1 cellular context compared by ENCODE assay signal in the genomic region with DNA sequence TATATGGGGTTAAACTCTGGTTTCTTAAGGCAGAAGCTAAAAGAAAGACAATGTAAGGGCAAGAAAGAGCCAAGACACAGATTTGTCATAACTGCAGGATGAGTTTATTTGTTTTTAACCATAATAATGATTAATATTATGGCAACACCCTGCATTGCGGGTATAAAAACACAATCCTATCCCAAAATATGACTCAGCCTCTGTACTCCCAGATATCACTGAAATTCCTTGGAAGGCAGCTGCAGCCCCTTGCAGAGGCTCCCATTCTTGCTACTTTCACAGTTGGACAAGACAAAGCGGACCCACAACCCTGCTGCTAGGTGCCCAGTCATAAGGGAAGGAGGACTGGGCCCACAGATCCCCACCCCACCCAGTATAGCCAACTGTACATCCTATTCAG.
TF ChIP-seq lines count a peak whose summit lies in the region.

No MANE protein-coding gene starts in this region.

TF ChIP-seq in WTC11, 78 proteins besides CTCF, POLR2A, EP300 and RAD21 (continued from another document):
- no peak for TF ChIP-seq ATF2 (CRISPR knock-in tag; IDR thresholded peaks at IDR 0.05; ENCODE audit: borderline replicate concordance, low read depth)
- no peak for TF ChIP-seq ZNF423 (CRISPR knock-in tag; IDR thresholded peaks at IDR 0.05)
- no peak for TF ChIP-seq ZNF219 (CRISPR knock-in tag; IDR thresholded peaks at IDR 0.05; ENCODE audit: borderline replicate concordance)
- no peak for TF ChIP-seq NR3C1 (CRISPR knock-in tag; conservative IDR thresholded peaks at IDR 0.05; ENCODE audit: low read depth)
- no peak for TF ChIP-seq CREM (CRISPR knock-in tag; IDR thresholded peaks at IDR 0.05)
- TF ChIP-seq, protein P1, sequence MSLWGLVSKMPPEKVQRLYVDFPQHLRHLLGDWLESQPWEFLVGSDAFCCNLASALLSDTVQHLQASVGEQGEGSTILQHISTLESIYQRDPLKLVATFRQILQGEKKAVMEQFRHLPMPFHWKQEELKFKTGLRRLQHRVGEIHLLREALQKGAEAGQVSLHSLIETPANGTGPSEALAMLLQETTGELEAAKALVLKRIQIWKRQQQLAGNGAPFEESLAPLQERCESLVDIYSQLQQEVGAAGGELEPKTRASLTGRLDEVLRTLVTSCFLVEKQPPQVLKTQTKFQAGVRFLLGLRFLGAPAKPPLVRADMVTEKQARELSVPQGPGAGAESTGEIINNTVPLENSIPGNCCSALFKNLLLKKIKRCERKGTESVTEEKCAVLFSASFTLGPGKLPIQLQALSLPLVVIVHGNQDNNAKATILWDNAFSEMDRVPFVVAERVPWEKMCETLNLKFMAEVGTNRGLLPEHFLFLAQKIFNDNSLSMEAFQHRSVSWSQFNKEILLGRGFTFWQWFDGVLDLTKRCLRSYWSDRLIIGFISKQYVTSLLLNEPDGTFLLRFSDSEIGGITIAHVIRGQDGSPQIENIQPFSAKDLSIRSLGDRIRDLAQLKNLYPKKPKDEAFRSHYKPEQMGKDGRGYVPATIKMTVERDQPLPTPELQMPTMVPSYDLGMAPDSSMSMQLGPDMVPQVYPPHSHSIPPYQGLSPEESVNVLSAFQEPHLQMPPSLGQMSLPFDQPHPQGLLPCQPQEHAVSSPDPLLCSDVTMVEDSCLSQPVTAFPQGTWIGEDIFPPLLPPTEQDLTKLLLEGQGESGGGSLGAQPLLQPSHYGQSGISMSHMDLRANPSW (CRISPR knock-in tag; conservative IDR thresholded peaks at IDR 0.05; ENCODE audit: low read depth) = no peak
- no peak for TF ChIP-seq SMAD4 (CRISPR knock-in tag; IDR thresholded peaks at IDR 0.05)
- no peak for TF ChIP-seq SOX15 (CRISPR knock-in tag; IDR thresholded peaks at IDR 0.05)
- TF ChIP-seq, protein P2, sequence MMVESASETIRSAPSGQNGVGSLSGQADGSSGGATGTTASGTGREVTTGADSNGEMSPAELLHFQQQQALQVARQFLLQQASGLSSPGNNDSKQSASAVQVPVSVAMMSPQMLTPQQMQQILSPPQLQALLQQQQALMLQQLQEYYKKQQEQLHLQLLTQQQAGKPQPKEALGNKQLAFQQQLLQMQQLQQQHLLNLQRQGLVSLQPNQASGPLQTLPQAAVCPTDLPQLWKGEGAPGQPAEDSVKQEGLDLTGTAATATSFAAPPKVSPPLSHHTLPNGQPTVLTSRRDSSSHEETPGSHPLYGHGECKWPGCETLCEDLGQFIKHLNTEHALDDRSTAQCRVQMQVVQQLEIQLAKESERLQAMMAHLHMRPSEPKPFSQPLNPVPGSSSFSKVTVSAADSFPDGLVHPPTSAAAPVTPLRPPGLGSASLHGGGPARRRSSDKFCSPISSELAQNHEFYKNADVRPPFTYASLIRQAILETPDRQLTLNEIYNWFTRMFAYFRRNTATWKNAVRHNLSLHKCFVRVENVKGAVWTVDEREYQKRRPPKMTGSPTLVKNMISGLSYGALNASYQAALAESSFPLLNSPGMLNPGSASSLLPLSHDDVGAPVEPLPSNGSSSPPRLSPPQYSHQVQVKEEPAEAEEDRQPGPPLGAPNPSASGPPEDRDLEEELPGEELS (CRISPR knock-in tag; IDR thresholded peaks at IDR 0.05) = no peak
- no peak for TF ChIP-seq FOXP1 (CRISPR knock-in tag; IDR thresholded peaks at IDR 0.05; ENCODE audit: borderline replicate concordance)
- no peak for TF ChIP-seq ZNF671 (CRISPR knock-in tag; IDR thresholded peaks at IDR 0.05)
- TF ChIP-seq MLX (CRISPR knock-in tag; IDR thresholded peaks at IDR 0.05) = no peak
- TF ChIP-seq HMGA2 (CRISPR knock-in tag; IDR thresholded peaks at IDR 0.05) = no peak
- TF ChIP-seq KAT7 (CRISPR knock-in tag; IDR thresholded peaks at IDR 0.05; ENCODE audit: borderline replicate concordance) = no peak
- TF ChIP-seq, protein P3, sequence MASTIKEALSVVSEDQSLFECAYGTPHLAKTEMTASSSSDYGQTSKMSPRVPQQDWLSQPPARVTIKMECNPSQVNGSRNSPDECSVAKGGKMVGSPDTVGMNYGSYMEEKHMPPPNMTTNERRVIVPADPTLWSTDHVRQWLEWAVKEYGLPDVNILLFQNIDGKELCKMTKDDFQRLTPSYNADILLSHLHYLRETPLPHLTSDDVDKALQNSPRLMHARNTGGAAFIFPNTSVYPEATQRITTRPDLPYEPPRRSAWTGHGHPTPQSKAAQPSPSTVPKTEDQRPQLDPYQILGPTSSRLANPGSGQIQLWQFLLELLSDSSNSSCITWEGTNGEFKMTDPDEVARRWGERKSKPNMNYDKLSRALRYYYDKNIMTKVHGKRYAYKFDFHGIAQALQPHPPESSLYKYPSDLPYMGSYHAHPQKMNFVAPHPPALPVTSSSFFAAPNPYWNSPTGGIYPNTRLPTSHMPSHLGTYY (CRISPR knock-in tag; IDR thresholded peaks at IDR 0.05) = no peak
- TF ChIP-seq, protein P4, sequence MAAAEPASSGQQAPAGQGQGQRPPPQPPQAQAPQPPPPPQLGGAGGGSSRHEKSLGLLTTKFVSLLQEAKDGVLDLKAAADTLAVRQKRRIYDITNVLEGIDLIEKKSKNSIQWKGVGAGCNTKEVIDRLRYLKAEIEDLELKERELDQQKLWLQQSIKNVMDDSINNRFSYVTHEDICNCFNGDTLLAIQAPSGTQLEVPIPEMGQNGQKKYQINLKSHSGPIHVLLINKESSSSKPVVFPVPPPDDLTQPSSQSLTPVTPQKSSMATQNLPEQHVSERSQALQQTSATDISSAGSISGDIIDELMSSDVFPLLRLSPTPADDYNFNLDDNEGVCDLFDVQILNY (CRISPR knock-in tag; IDR thresholded peaks at IDR 0.05) = no peak
